Comparison of ENCODE assay signal across 2 cellular contexts in the genomic region with DNA sequence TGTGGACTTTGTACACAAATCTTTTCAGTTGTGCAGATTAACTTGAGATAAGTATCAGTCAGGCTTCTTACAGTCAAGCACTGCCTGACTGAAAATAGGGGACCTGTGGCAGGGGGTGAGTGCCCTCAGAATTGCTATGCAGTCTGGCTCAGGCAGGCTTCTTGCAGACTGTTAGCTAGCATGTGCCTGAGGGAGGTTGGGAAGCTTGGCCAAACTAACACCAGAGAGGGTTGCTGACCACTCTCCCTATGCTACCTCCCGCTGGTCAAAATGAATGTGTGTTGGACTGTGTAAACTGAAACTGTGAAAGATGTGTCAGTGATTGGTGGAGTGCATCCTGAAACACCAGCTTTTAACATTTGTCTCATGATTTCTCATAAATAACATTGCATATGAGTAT.
TF ChIP-seq lines count a peak whose summit lies in the region.

No MANE protein-coding gene starts in this region.

TF ChIP-seq in HCT116, 20 proteins besides CTCF, POLR2A, EP300 and RAD21 (continued from another document):
- TF ChIP-seq, protein P1, sequence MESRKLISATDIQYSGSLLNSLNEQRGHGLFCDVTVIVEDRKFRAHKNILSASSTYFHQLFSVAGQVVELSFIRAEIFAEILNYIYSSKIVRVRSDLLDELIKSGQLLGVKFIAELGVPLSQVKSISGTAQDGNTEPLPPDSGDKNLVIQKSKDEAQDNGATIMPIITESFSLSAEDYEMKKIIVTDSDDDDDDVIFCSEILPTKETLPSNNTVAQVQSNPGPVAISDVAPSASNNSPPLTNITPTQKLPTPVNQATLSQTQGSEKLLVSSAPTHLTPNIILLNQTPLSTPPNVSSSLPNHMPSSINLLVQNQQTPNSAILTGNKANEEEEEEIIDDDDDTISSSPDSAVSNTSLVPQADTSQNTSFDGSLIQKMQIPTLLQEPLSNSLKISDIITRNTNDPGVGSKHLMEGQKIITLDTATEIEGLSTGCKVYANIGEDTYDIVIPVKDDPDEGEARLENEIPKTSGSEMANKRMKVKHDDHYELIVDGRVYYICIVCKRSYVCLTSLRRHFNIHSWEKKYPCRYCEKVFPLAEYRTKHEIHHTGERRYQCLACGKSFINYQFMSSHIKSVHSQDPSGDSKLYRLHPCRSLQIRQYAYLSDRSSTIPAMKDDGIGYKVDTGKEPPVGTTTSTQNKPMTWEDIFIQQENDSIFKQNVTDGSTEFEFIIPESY (IDR thresholded peaks at IDR 0.05; ENCODE audit: extremely low read depth, insufficient replicate concordance, low read length), result no peak
- no peak for TF ChIP-seq FOSL1 (IDR thresholded peaks at IDR 0.05; ENCODE audit: low read depth)
- TF ChIP-seq SIN3A (IDR thresholded peaks at IDR 0.05; ENCODE audit: low read depth), result no peak
- no peak for TF ChIP-seq CBX3 (IDR thresholded peaks at IDR 0.05; ENCODE audit: low read depth)
- TF ChIP-seq TCF7L2 (IDR thresholded peaks at IDR 0.05; ENCODE audit: borderline replicate concordance, extremely low read depth, insufficient read depth, insufficient read length), result no peak
- no peak for TF ChIP-seq YY1 (IDR thresholded peaks at IDR 0.05; ENCODE audit: extremely low read depth, insufficient replicate concordance, low read depth, low read length)
- TF ChIP-seq, protein P2, sequence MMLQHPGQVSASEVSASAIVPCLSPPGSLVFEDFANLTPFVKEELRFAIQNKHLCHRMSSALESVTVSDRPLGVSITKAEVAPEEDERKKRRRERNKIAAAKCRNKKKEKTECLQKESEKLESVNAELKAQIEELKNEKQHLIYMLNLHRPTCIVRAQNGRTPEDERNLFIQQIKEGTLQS (IDR thresholded peaks at IDR 0.05), result no peak
- TF ChIP-seq ELF1 (IDR thresholded peaks at IDR 0.05; ENCODE audit: borderline replicate concordance, low read depth), result no peak
- TF ChIP-seq EZH2phosphoT487 (IDR thresholded peaks at IDR 0.05; ENCODE audit: borderline replicate concordance), result no peak
- no peak for TF ChIP-seq CEBPB (IDR thresholded peaks at IDR 0.05; ENCODE audit: low read depth)
- TF ChIP-seq, protein P3, sequence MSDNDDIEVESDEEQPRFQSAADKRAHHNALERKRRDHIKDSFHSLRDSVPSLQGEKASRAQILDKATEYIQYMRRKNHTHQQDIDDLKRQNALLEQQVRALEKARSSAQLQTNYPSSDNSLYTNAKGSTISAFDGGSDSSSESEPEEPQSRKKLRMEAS (IDR thresholded peaks at IDR 0.05), result no peak
- no peak for TF ChIP-seq ZFX (IDR thresholded peaks at IDR 0.05)
- TF ChIP-seq, protein P4, sequence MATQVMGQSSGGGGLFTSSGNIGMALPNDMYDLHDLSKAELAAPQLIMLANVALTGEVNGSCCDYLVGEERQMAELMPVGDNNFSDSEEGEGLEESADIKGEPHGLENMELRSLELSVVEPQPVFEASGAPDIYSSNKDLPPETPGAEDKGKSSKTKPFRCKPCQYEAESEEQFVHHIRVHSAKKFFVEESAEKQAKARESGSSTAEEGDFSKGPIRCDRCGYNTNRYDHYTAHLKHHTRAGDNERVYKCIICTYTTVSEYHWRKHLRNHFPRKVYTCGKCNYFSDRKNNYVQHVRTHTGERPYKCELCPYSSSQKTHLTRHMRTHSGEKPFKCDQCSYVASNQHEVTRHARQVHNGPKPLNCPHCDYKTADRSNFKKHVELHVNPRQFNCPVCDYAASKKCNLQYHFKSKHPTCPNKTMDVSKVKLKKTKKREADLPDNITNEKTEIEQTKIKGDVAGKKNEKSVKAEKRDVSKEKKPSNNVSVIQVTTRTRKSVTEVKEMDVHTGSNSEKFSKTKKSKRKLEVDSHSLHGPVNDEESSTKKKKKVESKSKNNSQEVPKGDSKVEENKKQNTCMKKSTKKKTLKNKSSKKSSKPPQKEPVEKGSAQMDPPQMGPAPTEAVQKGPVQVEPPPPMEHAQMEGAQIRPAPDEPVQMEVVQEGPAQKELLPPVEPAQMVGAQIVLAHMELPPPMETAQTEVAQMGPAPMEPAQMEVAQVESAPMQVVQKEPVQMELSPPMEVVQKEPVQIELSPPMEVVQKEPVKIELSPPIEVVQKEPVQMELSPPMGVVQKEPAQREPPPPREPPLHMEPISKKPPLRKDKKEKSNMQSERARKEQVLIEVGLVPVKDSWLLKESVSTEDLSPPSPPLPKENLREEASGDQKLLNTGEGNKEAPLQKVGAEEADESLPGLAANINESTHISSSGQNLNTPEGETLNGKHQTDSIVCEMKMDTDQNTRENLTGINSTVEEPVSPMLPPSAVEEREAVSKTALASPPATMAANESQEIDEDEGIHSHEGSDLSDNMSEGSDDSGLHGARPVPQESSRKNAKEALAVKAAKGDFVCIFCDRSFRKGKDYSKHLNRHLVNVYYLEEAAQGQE (IDR thresholded peaks at IDR 0.05; ENCODE audit: low read depth), result no peak
- no peak for TF ChIP-seq SP1 (IDR thresholded peaks at IDR 0.05; ENCODE audit: low read depth)
- TF ChIP-seq ZNF274 (IDR thresholded peaks at IDR 0.05; ENCODE audit: low read depth, low read length), result no peak
- TF ChIP-seq JUND (IDR thresholded peaks at IDR 0.05), result no peak
- TF ChIP-seq POLR2AphosphoS5 (IDR thresholded peaks at IDR 0.05; ENCODE audit: low read depth, low read length), result no peak
- TF ChIP-seq EZH2 (IDR thresholded peaks at IDR 0.05), result no peak
- no peak for TF ChIP-seq EGR1 (IDR thresholded peaks at IDR 0.05; ENCODE audit: low read depth)

TF ChIP-seq in WTC11, 78 proteins besides CTCF, POLR2A, EP300 and RAD21 (continued from another document):
- TF ChIP-seq, protein P5, sequence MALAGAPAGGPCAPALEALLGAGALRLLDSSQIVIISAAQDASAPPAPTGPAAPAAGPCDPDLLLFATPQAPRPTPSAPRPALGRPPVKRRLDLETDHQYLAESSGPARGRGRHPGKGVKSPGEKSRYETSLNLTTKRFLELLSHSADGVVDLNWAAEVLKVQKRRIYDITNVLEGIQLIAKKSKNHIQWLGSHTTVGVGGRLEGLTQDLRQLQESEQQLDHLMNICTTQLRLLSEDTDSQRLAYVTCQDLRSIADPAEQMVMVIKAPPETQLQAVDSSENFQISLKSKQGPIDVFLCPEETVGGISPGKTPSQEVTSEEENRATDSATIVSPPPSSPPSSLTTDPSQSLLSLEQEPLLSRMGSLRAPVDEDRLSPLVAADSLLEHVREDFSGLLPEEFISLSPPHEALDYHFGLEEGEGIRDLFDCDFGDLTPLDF (CRISPR knock-in tag; IDR thresholded peaks at IDR 0.05), result no peak
- no peak for TF ChIP-seq ZBTB21 (CRISPR knock-in tag; IDR thresholded peaks at IDR 0.05; ENCODE audit: borderline replicate concordance)
- TF ChIP-seq GTF2I (CRISPR knock-in tag; conservative IDR thresholded peaks at IDR 0.05), result no peak
- TF ChIP-seq CREB1 (CRISPR knock-in tag; IDR thresholded peaks at IDR 0.05), result no peak
- no peak for TF ChIP-seq NR3C1 (CRISPR knock-in tag; conservative IDR thresholded peaks at IDR 0.05; ENCODE audit: low read depth)
- TF ChIP-seq, protein P6, sequence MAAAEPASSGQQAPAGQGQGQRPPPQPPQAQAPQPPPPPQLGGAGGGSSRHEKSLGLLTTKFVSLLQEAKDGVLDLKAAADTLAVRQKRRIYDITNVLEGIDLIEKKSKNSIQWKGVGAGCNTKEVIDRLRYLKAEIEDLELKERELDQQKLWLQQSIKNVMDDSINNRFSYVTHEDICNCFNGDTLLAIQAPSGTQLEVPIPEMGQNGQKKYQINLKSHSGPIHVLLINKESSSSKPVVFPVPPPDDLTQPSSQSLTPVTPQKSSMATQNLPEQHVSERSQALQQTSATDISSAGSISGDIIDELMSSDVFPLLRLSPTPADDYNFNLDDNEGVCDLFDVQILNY (CRISPR knock-in tag; IDR thresholded peaks at IDR 0.05), result no peak
- TF ChIP-seq, protein P7, sequence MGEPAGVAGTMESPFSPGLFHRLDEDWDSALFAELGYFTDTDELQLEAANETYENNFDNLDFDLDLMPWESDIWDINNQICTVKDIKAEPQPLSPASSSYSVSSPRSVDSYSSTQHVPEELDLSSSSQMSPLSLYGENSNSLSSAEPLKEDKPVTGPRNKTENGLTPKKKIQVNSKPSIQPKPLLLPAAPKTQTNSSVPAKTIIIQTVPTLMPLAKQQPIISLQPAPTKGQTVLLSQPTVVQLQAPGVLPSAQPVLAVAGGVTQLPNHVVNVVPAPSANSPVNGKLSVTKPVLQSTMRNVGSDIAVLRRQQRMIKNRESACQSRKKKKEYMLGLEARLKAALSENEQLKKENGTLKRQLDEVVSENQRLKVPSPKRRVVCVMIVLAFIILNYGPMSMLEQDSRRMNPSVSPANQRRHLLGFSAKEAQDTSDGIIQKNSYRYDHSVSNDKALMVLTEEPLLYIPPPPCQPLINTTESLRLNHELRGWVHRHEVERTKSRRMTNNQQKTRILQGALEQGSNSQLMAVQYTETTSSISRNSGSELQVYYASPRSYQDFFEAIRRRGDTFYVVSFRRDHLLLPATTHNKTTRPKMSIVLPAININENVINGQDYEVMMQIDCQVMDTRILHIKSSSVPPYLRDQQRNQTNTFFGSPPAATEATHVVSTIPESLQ (CRISPR knock-in tag; IDR thresholded peaks at IDR 0.05), result no peak
- TF ChIP-seq, protein P8, sequence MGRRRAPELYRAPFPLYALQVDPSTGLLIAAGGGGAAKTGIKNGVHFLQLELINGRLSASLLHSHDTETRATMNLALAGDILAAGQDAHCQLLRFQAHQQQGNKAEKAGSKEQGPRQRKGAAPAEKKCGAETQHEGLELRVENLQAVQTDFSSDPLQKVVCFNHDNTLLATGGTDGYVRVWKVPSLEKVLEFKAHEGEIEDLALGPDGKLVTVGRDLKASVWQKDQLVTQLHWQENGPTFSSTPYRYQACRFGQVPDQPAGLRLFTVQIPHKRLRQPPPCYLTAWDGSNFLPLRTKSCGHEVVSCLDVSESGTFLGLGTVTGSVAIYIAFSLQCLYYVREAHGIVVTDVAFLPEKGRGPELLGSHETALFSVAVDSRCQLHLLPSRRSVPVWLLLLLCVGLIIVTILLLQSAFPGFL (CRISPR knock-in tag; IDR thresholded peaks at IDR 0.05; ENCODE audit: borderline replicate concordance), result no peak
- no peak for TF ChIP-seq CREM (CRISPR knock-in tag; IDR thresholded peaks at IDR 0.05)
- no peak for TF ChIP-seq JUN (CRISPR knock-in tag; IDR thresholded peaks at IDR 0.05)
